ENCODE assay signal across 25 cellular contexts in genomic region chr16:23566724-23567123, GRCh38.
"Had no signal": no experiment of that assay in that cellular context is flagged by ENCODE, and none has a peak within 500 bp of the region (broad histone marks: within the 10 kb centered on the region; RNA-seq: fewer than 3 reads in every experiment).

No MANE protein-coding gene starts in this region.

- H3K27ac ChIP-seq: adrenal gland, KMS-11, RWPE1, SJSA1 had no signal

- H3K27me3 ChIP-seq: adrenal gland, breast epithelium, MG63, SJSA1 had no signal

- H3K4me3 ChIP-seq: adrenal gland, breast epithelium, MG63, SJSA1 had no signal

- H3K4me3 Mint-ChIP-seq: activated CD8-positive, alpha-beta T cell treated with anti-CD3 and anti-CD28 coated beads for 36 hours; activated naive CD8-positive, alpha-beta T cell treated with anti-CD3 and anti-CD28 coated beads, Interleukin-2, amount 10 ng/mL, durations not matched to agents 7 days and 5 days; T-helper 1 cell treated with Interleukin-12 subunit alpha and Interleukin-12 subunit beta and Interleukin-4 antibody, amounts not matched to agents 30 μg/mL and 1 μg/mL, for 36 hours had no signal

- H3K4me1 ChIP-seq: adrenal gland, breast epithelium, SJSA1 had no signal

- H3K27me3 Mint-ChIP-seq: activated CD8-positive, alpha-beta T cell treated with anti-CD3 and anti-CD28 coated beads for 36 hours; activated naive CD8-positive, alpha-beta T cell treated with anti-CD3 and anti-CD28 coated beads, Interleukin-2, amount 10 ng/mL, durations not matched to agents 7 days and 5 days had no signal

- H3K4me2 ChIP-seq: KMS-11 had no signal

- H3K9me3 Mint-ChIP-seq: activated CD8-positive, alpha-beta T cell treated with anti-CD3 and anti-CD28 coated beads for 36 hours; activated naive CD8-positive, alpha-beta T cell treated with anti-CD3 and anti-CD28 coated beads, Interleukin-2, amount 10 ng/mL, durations not matched to agents 7 days and 5 days; T-helper 1 cell treated with Interleukin-12 subunit alpha and Interleukin-12 subunit beta and Interleukin-4 antibody, amounts not matched to agents 30 μg/mL and 1 μg/mL, for 36 hours had no signal

- H3K27ac Mint-ChIP-seq: activated CD8-positive, alpha-beta T cell treated with anti-CD3 and anti-CD28 coated beads for 36 hours; activated naive CD8-positive, alpha-beta T cell treated with anti-CD3 and anti-CD28 coated beads, Interleukin-2, amount 10 ng/mL, durations not matched to agents 7 days and 5 days; T-helper 1 cell treated with Interleukin-12 subunit alpha and Interleukin-12 subunit beta and Interleukin-4 antibody, amounts not matched to agents 30 μg/mL and 1 μg/mL, for 36 hours had no signal

- DNase-seq: activated CD4-positive, alpha-beta T cell treated with anti-CD3 and anti-CD28 coated beads for 4 hours; activated CD8-positive, alpha-beta memory T cell treated with anti-CD3 and anti-CD28 coated beads, Interleukin-2, amount 50 U/mL, for 4 hours; activated CD8-positive, alpha-beta T cell treated with anti-CD3 and anti-CD28 coated beads for 36 hours; activated naive CD4-positive, alpha-beta T cell treated with anti-CD3 and anti-CD28 coated beads, Interleukin-2, amount 50 U/mL, for 16 hours; activated naive CD8-positive, alpha-beta T cell treated with anti-CD3 and anti-CD28 coated beads, Interleukin-2, amount 10 ng/mL, durations not matched to agents 7 days and 5 days; adrenal gland; anterior cingulate cortex; MG63; MV-4-11; NCI-H1092 treated with DMSO at 0.1 percent for 48 hours; NCI-H1436; NCI-H1694 treated with DMSO at 0.1 percent for 48 hours; NCI-H2029 treated with DMSO at 0.1 percent for 48 hours; NCI-H345; NCI-H510A; NCI-H526 treated with DMSO at 0.1 percent for 48 hours; NCI-H82; SHP77 had no signal

- H3K9me3 ChIP-seq: adrenal gland, breast epithelium, MG63, SJSA1 had no signal

- H3K4me1 Mint-ChIP-seq: activated naive CD8-positive, alpha-beta T cell treated with anti-CD3 and anti-CD28 coated beads, Interleukin-2, amount 10 ng/mL, durations not matched to agents 7 days and 5 days had no signal

- ATAC-seq: activated CD4-positive, CD25-positive, alpha-beta regulatory T cell treated with anti-CD3 and anti-CD28 coated beads, Interleukin-2, amount 50 U/mL, for 24 hours; activated CD8-positive, alpha-beta T cell treated with anti-CD3 and anti-CD28 coated beads for 36 hours; Panc1 had no signal

- H3K9ac ChIP-seq: KMS-11 had no signal
